15 cellular contexts compared by ENCODE assay signal in the genomic region with DNA sequence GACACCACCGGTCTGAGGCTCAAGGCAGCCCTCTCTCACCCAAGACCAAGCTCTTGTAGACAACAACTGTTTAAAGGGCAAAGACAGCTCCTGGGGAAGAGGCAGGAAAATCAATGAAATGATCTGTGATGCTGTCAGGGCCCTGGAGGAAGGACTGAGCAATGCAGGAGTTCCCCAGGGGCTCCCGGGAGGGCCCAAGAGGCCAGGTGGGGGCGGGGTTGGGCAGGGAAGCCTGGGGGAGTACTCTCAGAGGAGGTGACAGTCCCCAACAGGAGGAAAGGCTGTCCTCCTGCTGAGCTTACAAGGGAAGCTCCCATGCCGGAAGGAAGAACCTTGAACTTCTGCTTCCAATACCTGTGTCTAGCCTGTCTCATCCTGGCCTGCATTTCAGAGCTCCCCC. TPM values are rescaled to one million over a fixed set of nuclear protein-coding genes. Genes with fewer than 3 reads are reported as not detected.
DNase-seq lines count a peak whose midpoint lies in the region; ATAC-seq and TF ChIP-seq lines count a peak whose summit lies in the region.
"Had no signal": no experiment of that assay in that cellular context is flagged by ENCODE, and none has a peak within 500 bp of the region (broad histone marks: within the 10 kb centered on the region; RNA-seq: fewer than 3 reads in every experiment).

No MANE protein-coding gene starts in this region.

- H3F3A ChIP-seq in GM23338 (replicated peaks; ENCODE audit: low read depth) = no peaks in the 10 kb centered on the region

- peaks cover 8% of the 10 kb centered on the region for H3K9me3 ChIP-seq in WERI-Rb-1 (ENCODE audit: severe bottlenecking)
- H3K9me3 ChIP-seq: right lobe of liver, tibial nerve had no signal

- peak; percentile 27 for ATAC-seq in GM23338
- ATAC-seq in naive thymus-derived CD8-positive, alpha-beta T cell = no peak
- ATAC-seq: gastroesophageal sphincter, HCT116 had no signal

- no peak overlapping the region for H3K4me2 ChIP-seq in GM23338

- no peaks in the 10 kb centered on the region for H4K20me1 ChIP-seq in GM23338 (replicated peaks; ENCODE audit: insufficient read depth)

- H3K9me2 ChIP-seq in GM23338 (ENCODE audit: insufficient read depth) = peaks cover 4% of the 10 kb centered on the region; the same call in 1 of the 2 replicates

- peak overlapping the region; percentile 66; the same call in 1 of the 2 replicates for H2AFZ ChIP-seq in GM23338

- H3K9me3 Mint-ChIP-seq in GM23338 = peaks cover 11% of the 10 kb centered on the region; the same call in 2 of the 3 replicates
- H3K9me3 Mint-ChIP-seq in naive thymus-derived CD8-positive, alpha-beta T cell = peaks cover 0 to 5% (median 0%) of the 10 kb centered on the region in 9 donors

- H3K27me3 ChIP-seq in GM23338 (ENCODE audit: insufficient read depth) = no peaks in the 10 kb centered on the region
- H3K27me3 ChIP-seq in WERI-Rb-1 (ENCODE audit: insufficient read depth, low read depth, severe bottlenecking) = no peaks in the 10 kb centered on the region
- H3K27me3 ChIP-seq: gastroesophageal sphincter, right lobe of liver, tibial nerve had no signal

- no peaks in the 10 kb centered on the region for H3K36me3 ChIP-seq in GM23338 (ENCODE audit: insufficient read depth)
- no peaks in the 10 kb centered on the region for H3K36me3 ChIP-seq in WERI-Rb-1
- H3K36me3 ChIP-seq: gastroesophageal sphincter, right lobe of liver, tibial nerve had no signal

- H3K4me3 ChIP-seq in GM23338 (no peak overlapping the region), WERI-Rb-1 (ENCODE audit: low read depth, low read length) (no peak overlapping the region)
- H3K4me3 ChIP-seq: gastroesophageal sphincter had no signal

- peaks cover 14% of the 10 kb centered on the region for H3K27me3 Mint-ChIP-seq in GM23338 (ENCODE audit: insufficient read depth, low read depth, poor library complexity)
- H3K27me3 Mint-ChIP-seq in naive thymus-derived CD8-positive, alpha-beta T cell = no peaks in the 10 kb centered on the region

- no peak overlapping the region for H3K27ac Mint-ChIP-seq in GM23338
- H3K27ac Mint-ChIP-seq in naive thymus-derived CD8-positive, alpha-beta T cell = peak overlapping the region in 9 of 10 donors; percentile 92 to 97 (median 95)

- H3K4me1 Mint-ChIP-seq in GM23338 = peaks cover 24% of the 10 kb centered on the region
- peaks cover 10 to 43% (median 27%) of the 10 kb centered on the region in 4 donors for H3K4me1 Mint-ChIP-seq in naive thymus-derived CD8-positive, alpha-beta T cell

- DNase-seq in NCI-H1436 (lab: John Stamatoyannopoulos, UW) (peak; percentile 34), NCI-H1436 treated with DMSO at 0.1 percent for 48 hours (lab: John Stamatoyannopoulos, UW) (no peak), GM23338 (ENCODE audit: low spot score) (peak; percentile 47), NCI-H510A treated with DMSO at 0.1 percent for 48 hours (lab: John Stamatoyannopoulos, UW) (no peak), WERI-Rb-1 (no peak), SIG-M5 treated with dmso at 0.1 percent for 504 hours (lab: John Stamatoyannopoulos, UW; ENCODE audit: unreplicated experiment) (no peak)
- DNase-seq in activated T-cell treated with anti-CD3 and anti-CD28 coated beads, Interleukin-2, amount 50 U/mL, for 48 hours = peak; percentile 31 to 43
- no peak for DNase-seq in naive thymus-derived CD8-positive, alpha-beta T cell
- DNase-seq: 8988T, aorta, NCI-H1694 had no signal

- H3K27ac ChIP-seq in GM23338 (ENCODE audit: low read depth) (no peak overlapping the region), WERI-Rb-1 (no peak overlapping the region)
- H3K27ac ChIP-seq: gastroesophageal sphincter, right lobe of liver, tibial nerve had no signal

- no peaks in the 10 kb centered on the region for H3K79me2 ChIP-seq in GM23338 (replicated peaks; ENCODE audit: insufficient read depth)

- H3K36me3 Mint-ChIP-seq in GM23338 (ENCODE audit: low read depth) = no peaks in the 10 kb centered on the region
- H3K36me3 Mint-ChIP-seq in naive thymus-derived CD8-positive, alpha-beta T cell = no peaks in the 10 kb centered on the region

- POLR2A ChIA-PET in naive thymus-derived CD8-positive, alpha-beta T cell (lab: Charles Lee) = interaction anchor here (4.3 to 6.6 kb wide), 2 partner anchors 70 to 84 kb away, joined by 30 to 89 read pairs; partner anchors contain the start of gene LYRM9

- no peak for TF ChIP-seq CTCF in GM23338 (conservative IDR thresholded peaks at IDR 0.05; ENCODE audit: low read depth in 2 of 2)
- no peak for TF ChIP-seq CTCF in WERI-Rb-1 (IDR thresholded peaks at IDR 0.05; ENCODE audit: low read depth, low read length)

- no peaks in the 10 kb centered on the region; the same call in 1 of the 2 replicates for H3K4me1 ChIP-seq in GM23338 (ENCODE audit: insufficient read depth)

- no peak overlapping the region for H3K4me3 Mint-ChIP-seq in GM23338
- H3K4me3 Mint-ChIP-seq in naive thymus-derived CD8-positive, alpha-beta T cell = peak overlapping the region in 4 of 10 donors; percentile 66 to 87 (median 80)

TF ChIP-seq in GM23338, 12 proteins besides CTCF, POLR2A, EP300 and RAD21 (continues in another document):
- TF ChIP-seq NANOG (IDR thresholded peaks at IDR 0.05; ENCODE audit: borderline replicate concordance) = no peak
- no peak for TF ChIP-seq ZNF114 (CRISPR knock-in tag; IDR thresholded peaks at IDR 0.05)
- TF ChIP-seq, protein P1, sequence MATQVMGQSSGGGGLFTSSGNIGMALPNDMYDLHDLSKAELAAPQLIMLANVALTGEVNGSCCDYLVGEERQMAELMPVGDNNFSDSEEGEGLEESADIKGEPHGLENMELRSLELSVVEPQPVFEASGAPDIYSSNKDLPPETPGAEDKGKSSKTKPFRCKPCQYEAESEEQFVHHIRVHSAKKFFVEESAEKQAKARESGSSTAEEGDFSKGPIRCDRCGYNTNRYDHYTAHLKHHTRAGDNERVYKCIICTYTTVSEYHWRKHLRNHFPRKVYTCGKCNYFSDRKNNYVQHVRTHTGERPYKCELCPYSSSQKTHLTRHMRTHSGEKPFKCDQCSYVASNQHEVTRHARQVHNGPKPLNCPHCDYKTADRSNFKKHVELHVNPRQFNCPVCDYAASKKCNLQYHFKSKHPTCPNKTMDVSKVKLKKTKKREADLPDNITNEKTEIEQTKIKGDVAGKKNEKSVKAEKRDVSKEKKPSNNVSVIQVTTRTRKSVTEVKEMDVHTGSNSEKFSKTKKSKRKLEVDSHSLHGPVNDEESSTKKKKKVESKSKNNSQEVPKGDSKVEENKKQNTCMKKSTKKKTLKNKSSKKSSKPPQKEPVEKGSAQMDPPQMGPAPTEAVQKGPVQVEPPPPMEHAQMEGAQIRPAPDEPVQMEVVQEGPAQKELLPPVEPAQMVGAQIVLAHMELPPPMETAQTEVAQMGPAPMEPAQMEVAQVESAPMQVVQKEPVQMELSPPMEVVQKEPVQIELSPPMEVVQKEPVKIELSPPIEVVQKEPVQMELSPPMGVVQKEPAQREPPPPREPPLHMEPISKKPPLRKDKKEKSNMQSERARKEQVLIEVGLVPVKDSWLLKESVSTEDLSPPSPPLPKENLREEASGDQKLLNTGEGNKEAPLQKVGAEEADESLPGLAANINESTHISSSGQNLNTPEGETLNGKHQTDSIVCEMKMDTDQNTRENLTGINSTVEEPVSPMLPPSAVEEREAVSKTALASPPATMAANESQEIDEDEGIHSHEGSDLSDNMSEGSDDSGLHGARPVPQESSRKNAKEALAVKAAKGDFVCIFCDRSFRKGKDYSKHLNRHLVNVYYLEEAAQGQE (IDR thresholded peaks at IDR 0.05; ENCODE audit: unreplicated experiment) = no peak
- TF ChIP-seq JUNB (IDR thresholded peaks at IDR 0.05; ENCODE audit: unreplicated experiment) = no peak

RNA-seq across cellular contexts. Expression of gene NOS2, which starts 8.3 kb away (rescaled TPM):
- total RNA-seq in GM23338 (2014; rRNA removed; shearing (Covaris generic)) = 1.8 and 2.7 TPM in 2 replicates
- 0.44 and 0.57 TPM in 2 replicates for polyA plus RNA-seq in GM23338 (2016; fragmentation: Nextera tagmentation; extraction: Ambion mirVana)
- total RNA-seq in naive thymus-derived CD8-positive, alpha-beta T cell = under 1 TPM; 0.41 to 0.42 TPM
- polyA plus RNA-seq in naive thymus-derived CD8-positive, alpha-beta T cell = under 1 TPM in 1 of 3 donors, not detected in 2; 0.23 TPM

Comparison
In these comparisons a context has a peak if more than half of its experiments do, and no peak if none do; other contexts are left out.
1. DNase-seq: peak in NCI-H1436 (single experiment), GM23338 (single experiment) and activated T-cell treated with anti-CD3 and anti-CD28 coated beads, Interleukin-2, amount 50 U/mL, for 48 hours (2 of 2); none in NCI-H1436 treated with DMSO at 0.1 percent for 48 hours (single experiment), naive thymus-derived CD8-positive, alpha-beta T cell (0 of 10), NCI-H510A treated with DMSO at 0.1 percent for 48 hours (single experiment), WERI-Rb-1 (single experiment) and SIG-M5 treated with dmso at 0.1 percent for 504 hours (single experiment).